8 cellular contexts compared by ENCODE assay signal in the genomic region with DNA sequence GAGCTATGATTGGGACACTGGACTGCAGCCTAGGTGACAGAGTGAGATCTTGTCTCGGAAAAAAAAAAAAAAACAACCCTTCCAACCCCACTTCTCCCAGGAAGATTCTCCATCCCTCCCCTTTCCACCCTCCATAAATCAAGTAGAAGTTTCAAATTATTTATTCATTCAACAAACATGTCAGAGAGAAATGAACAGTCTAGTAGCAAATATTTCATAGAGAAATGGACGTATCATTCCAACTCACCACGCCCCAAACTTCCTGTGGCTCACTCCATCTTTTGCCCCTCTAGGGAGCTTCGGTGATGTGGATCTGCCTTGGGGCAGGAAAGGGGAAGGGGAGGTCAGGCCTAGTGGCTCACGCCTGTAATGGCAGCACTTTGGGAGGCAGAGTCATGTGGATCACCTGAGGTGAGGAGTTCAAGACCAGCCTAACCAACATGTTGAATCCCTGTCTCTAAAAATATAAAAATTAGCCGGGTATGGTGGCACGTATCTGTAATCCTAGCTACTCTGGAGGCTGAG. TPM values are rescaled to one million over a fixed set of nuclear protein-coding genes. Genes with fewer than 3 reads are reported as not detected.
DNase-seq lines count a peak whose midpoint lies in the region; ATAC-seq, FAIRE-seq and TF ChIP-seq lines count a peak whose summit lies in the region.

No MANE protein-coding gene starts in this region.

- no peak for DNase-seq in GM12864 (ENCODE audit: low read depth)
- DNase-seq in RWPE1 (ENCODE audit: low spot score) = no peak
- DNase-seq in esophagus muscularis mucosa (ENCODE audit: extremely low spot score) = no peak
- DNase-seq in NOMO-1 treated with dmso at 0.1 percent for 144 hours (lab: John Stamatoyannopoulos, UW; ENCODE audit: unreplicated experiment) = no peak
- no peak for DNase-seq in RCC 7860 (ENCODE audit: low spot score)

- 58% methylated on average over 7 of the region's 7 CpGs for WGBS in esophagus muscularis mucosa

- peak overlapping the region; percentile 93 for H3K27ac ChIP-seq in RWPE1
- peak overlapping the region; percentile 77 to 89 (median 83) for H3K27ac ChIP-seq in esophagus muscularis mucosa (replicated peaks in 1 of 4)
- peak overlapping the region; percentile 72 for H3K27ac ChIP-seq in rectal smooth muscle tissue (ENCODE audit: low read depth, low read length)

- peaks cover 17 to 44% (median 24%) of the 10 kb centered on the region in 4 donors for H3K4me1 ChIP-seq in esophagus muscularis mucosa
- H3K4me1 ChIP-seq in rectal smooth muscle tissue (ENCODE audit: control insufficient read depth, insufficient read depth, low read length) = peaks cover 5% of the 10 kb centered on the region

- TF ChIP-seq CTCF in GM12864 (IDR thresholded peaks at IDR 0.05; ENCODE audit: low read depth, low read length, missing control alignments) (peak; percentile 14), RWPE1 (conservative IDR thresholded peaks at IDR 0.05; ENCODE audit: low read depth) (no peak), esophagus muscularis mucosa (IDR thresholded peaks at IDR 0.05) (no peak)

- FAIRE-seq in RCC 7860 (lab: Jason Lieb, UNC) = no peak

- CTCF ChIA-PET in RWPE1 (lab: Yijun Ruan, JAX) = interaction anchor here (0.7 kb wide), 1 partner anchor 29 kb away, joined by 3 read pairs; no protein-coding TSS in a partner anchor

- TF ChIP-seq POLR2A in esophagus muscularis mucosa (IDR thresholded peaks at IDR 0.05; ENCODE audit: low read depth) (no peak), GM18505 (IDR thresholded peaks at IDR 0.05; ENCODE audit: borderline replicate concordance, extremely low read depth, insufficient read depth, insufficient read length) (no peak)

- intact Hi-C loops in esophagus muscularis mucosa (cut with DNase I) = no loop called here

- H3K9ac ChIP-seq in rectal smooth muscle tissue (ENCODE audit: low read length) = no peak overlapping the region

- H3K9me3 ChIP-seq in esophagus muscularis mucosa = no peaks in the 10 kb centered on the region

- no peak for TF ChIP-seq EP300 in esophagus muscularis mucosa (IDR thresholded peaks at IDR 0.05)

- POLR2A ChIA-PET in RWPE1 (lab: Yijun Ruan, JAX; ENCODE audit: low non-redundant PET) = no interaction called here

- no peaks in the 10 kb centered on the region for H3K27me3 ChIP-seq in esophagus muscularis mucosa
- H3K27me3 ChIP-seq in rectal smooth muscle tissue (ENCODE audit: control insufficient read depth, insufficient read depth, low read length) = no peaks in the 10 kb centered on the region

- peak overlapping the region; percentile 92 for H3K4me3 ChIP-seq in GM12864 (ENCODE audit: low read depth, low read length)
- H3K4me3 ChIP-seq in esophagus muscularis mucosa = peak overlapping the region; percentile 84 to 97 (median 92)
- H3K4me3 ChIP-seq in rectal smooth muscle tissue (ENCODE audit: low read length) = peak overlapping the region; percentile 77

- ATAC-seq in GM18505 (IDR thresholded peaks at IDR 0.05; ENCODE audit: unreplicated experiment) = no peak
- ATAC-seq in HG03442 (IDR thresholded peaks at IDR 0.05; ENCODE audit: unreplicated experiment) = no peak

- H3K36me3 ChIP-seq in esophagus muscularis mucosa (peaks cover 9 to 29% (median 28%) of the 10 kb centered on the region in 4 donors), rectal smooth muscle tissue (ENCODE audit: control insufficient read depth, insufficient read depth, low read length) (peaks cover 7% of the 10 kb centered on the region)

RNA-seq across cellular contexts. Expression of a gene that starts 0.6 kb away (rescaled TPM):
- total RNA-seq in esophagus muscularis mucosa = 1 to 10 TPM; 5.5 to 8.8 (median 6.8) TPM

RNA-seq across cellular contexts. Expression of a gene that starts 9.3 kb away (rescaled TPM):
- total RNA-seq in esophagus muscularis mucosa = 1 to 10 TPM; 1.6 to 7.3 (median 2.8) TPM

RNA-seq across cellular contexts. Expression of a gene that starts 10.4 kb away (rescaled TPM):
- 100 to 1,000 TPM; 117 to 184 (median 152) TPM for total RNA-seq in esophagus muscularis mucosa

RNA-seq across cellular contexts. Expression of a gene that starts 18.0 kb away (rescaled TPM):
- total RNA-seq in esophagus muscularis mucosa = 1 to 10 TPM in 1 of 4 donors, under 1 TPM in 3; 0.33 to 1.0 (median 0.71) TPM

RNA-seq across cellular contexts. Expression of a gene that starts 18.6 kb away (rescaled TPM):
- under 1 TPM in 3 of 4 donors, not detected in 1; 0.13 to 0.92 (median 0.50) TPM for total RNA-seq in esophagus muscularis mucosa
